ENCODE assay signal across 14 cellular contexts in genomic region chr21:46111857-46112730, GRCh38. TPM values are rescaled to one million over a fixed set of nuclear protein-coding genes. Genes with fewer than 3 reads are reported as not detected.
A peak's percentile ranks its signal among the peaks of the same experiment; 100 is the strongest.
DNase-seq lines count a peak whose midpoint lies in the region; ATAC-seq, FAIRE-seq and TF ChIP-seq lines count a peak whose summit lies in the region.
"Had no signal": no experiment of that assay in that cellular context is flagged by ENCODE, and none has a peak within 500 bp of the region (broad histone marks: within the 10 kb centered on the region; RNA-seq: fewer than 3 reads in every experiment).

No MANE protein-coding gene starts in this region.

- CTCF ChIA-PET in IMR-90 (lab: Yijun Ruan, JAX) = no interaction called here

- H3K4me3 ChIP-seq in IMR-90 (ENCODE audit: insufficient read depth, low read depth, low read length) (no peak overlapping the region), psoas muscle (no peak overlapping the region)

- no peak overlapping the region for H2BK120ac ChIP-seq in IMR-90 (ENCODE audit: low read depth, low read length)

- no peak overlapping the region for H2AK5ac ChIP-seq in IMR-90 (ENCODE audit: low read depth, low read length)

- H3K23ac ChIP-seq in IMR-90 (ENCODE audit: low read depth, low read length) = no peak overlapping the region

- TF ChIP-seq RAD21 in IMR-90 (IDR thresholded peaks at IDR 0.05; ENCODE audit: low read length) = no peak

- H3K4me1 ChIP-seq in IMR-90 (ENCODE audit: control insufficient read depth, insufficient read depth, low read length) (peaks cover 2% of the 10 kb centered on the region; the same call in 1 of the 2 replicates), psoas muscle (no peaks in the 10 kb centered on the region)

- no peak for TF ChIP-seq POLR2A in IMR-90 (IDR thresholded peaks at IDR 0.05; ENCODE audit: low read depth, low read length)

- H3K27ac ChIP-seq in IMR-90 (ENCODE audit: insufficient read depth, low read length) (no peak overlapping the region), psoas muscle (no peak overlapping the region)

- no peak overlapping the region for H4K8ac ChIP-seq in IMR-90 (ENCODE audit: low read depth in 2 of 2, low read length in 2 of 2)

- H3K27me3 ChIP-seq in IMR-90 (ENCODE audit: control insufficient read depth, insufficient read depth, low read length) (no peaks in the 10 kb centered on the region), psoas muscle (ENCODE audit: insufficient read depth in 3 of 3, low read length in 2 of 3) (peaks cover 0 to 9% (median 2%) of the 10 kb centered on the region in 3 donors)

- H3K4ac ChIP-seq in IMR-90 (ENCODE audit: low read depth, low read length) = no peak overlapping the region

- no peak overlapping the region for H4K91ac ChIP-seq in IMR-90 (ENCODE audit: insufficient read depth, low read depth, low read length)

- H3K14ac ChIP-seq in IMR-90 (replicated peaks; ENCODE audit: low read depth, low read length) = no peak overlapping the region

- no peak overlapping the region for H2BK5ac ChIP-seq in IMR-90 (ENCODE audit: low read depth, low read length, poor library complexity, severe bottlenecking)

- intact Hi-C loops in IMR-90 (cut with micrococcal nuclease) = no loop called here
- intact Hi-C loops in left cardiac atrium (cut with DNase I) = no loop called here
- intact Hi-C loops in psoas muscle (cut with DNase I) = no loop called here

- TF ChIP-seq CTCF in D721Med (IDR thresholded peaks at IDR 0.05; ENCODE audit: insufficient read depth, missing control alignments) = no peak
- no peak for TF ChIP-seq CTCF in IMR-90 (conservative IDR thresholded peaks at IDR 0.05; ENCODE audit: low read depth, low read length)
- no peak for TF ChIP-seq CTCF in psoas muscle (IDR thresholded peaks at IDR 0.05)

- 98% methylated on average over 67 of the region's 69 CpGs; no CpG with 5 or more reads in 1 of the 2 experiments for WGBS in IMR-90 (ENCODE audit: extremely low coverage in 2 of 2, insufficient read length in 1 of 2), 2 experiments
- WGBS in psoas muscle, 3 donors = 94 to 97% (median 94%) methylated on average over 65 to 69 of the region's 69 CpGs

- H2BK15ac ChIP-seq in IMR-90 (ENCODE audit: low read depth, low read length) = no peak overlapping the region

- H3K18ac ChIP-seq in IMR-90 (ENCODE audit: low read depth, low read length) = no peak overlapping the region

- H2AK9ac ChIP-seq in IMR-90 (replicated peaks; ENCODE audit: low read depth, low read length, poor library complexity) = peak overlapping the region; percentile 25

- dilution Hi-C loops in IMR-90 (cut with HindIII; ENCODE audit: low sequenced_read_pairs, unreplicated experiment) = no loop called here

- peaks cover 24 to 72% of the 10 kb centered on the region in 2 experiments for H3K79me1 ChIP-seq in IMR-90 (ENCODE audit: low read depth in 1 of 2, low read length in 2 of 2)

- H3K36me3 ChIP-seq in IMR-90 (ENCODE audit: control insufficient read depth, insufficient read depth, low read length) (peaks cover 80% of the 10 kb centered on the region), psoas muscle (ENCODE audit: insufficient read depth in 1 of 2, low read depth in 1 of 2) (peaks cover 0 to 40% of the 10 kb centered on the region in 2 donors)

- in situ Hi-C loops in IMR-90 (cut with MboI; ENCODE audit: low sequenced_read_pairs) = no loop called here

- POLR2A ChIA-PET in IMR-90 (lab: Charles Lee; ENCODE audit: unreplicated experiment) = no interaction called here

- no peak overlapping the region for H2BK20ac ChIP-seq in IMR-90 (ENCODE audit: low read depth, low read length)

- peak; percentile 13 for DNase-seq in D721Med (ENCODE audit: insufficient read length, low spot score)
- no peak for DNase-seq in IMR-90
- peak; percentile 22 for DNase-seq in left cardiac atrium
- DNase-seq in psoas muscle = peak; percentile 15 to 49
- no peak for DNase-seq in DMS79 treated with DMSO at 0.1 percent for 48 hours (lab: John Stamatoyannopoulos, UW)
- no peak for DNase-seq in activated CD4-positive, alpha-beta T cell treated with anti-CD3 and anti-CD28 coated beads for 48 hours
- DNase-seq: activated CD4-positive, alpha-beta T cell treated with anti-CD3 and anti-CD28 coated beads, Interleukin-2, amount 50 U/mL, for 48 hours; amygdala; effector CD4-positive, alpha-beta T cell; nucleus accumbens; OCI-M1 had no signal

- peaks cover 89% of the 10 kb centered on the region for H4K20me1 ChIP-seq in IMR-90 (ENCODE audit: insufficient read depth, low read length)

- peaks cover 5% of the 10 kb centered on the region for H3K9me3 ChIP-seq in IMR-90 (ENCODE audit: control insufficient read depth, insufficient read depth, low read length)
- peaks cover 7% of the 10 kb centered on the region for H3K9me3 ChIP-seq in psoas muscle

- H3K9ac ChIP-seq in IMR-90 (ENCODE audit: low read depth, low read length) = no peak overlapping the region

- TSS peak; percentile 93 for BruUV-seq in IMR-90 (replicated peaks; lab: Mats Ljungman, UMichigan)

- no peak for FAIRE-seq in D721Med (lab: Jason Lieb, UNC)

- H3K4me2 ChIP-seq in IMR-90 (ENCODE audit: low read depth, low read length) = no peak overlapping the region

- ATAC-seq in IMR-90 (ENCODE audit: low read depth) (no peak), left cardiac atrium (no peak), psoas muscle (no peak), GM18520 (IDR thresholded peaks at IDR 0.05; ENCODE audit: unreplicated experiment) (no peak)
- ATAC-seq: stimulated activated naive CD8-positive, alpha-beta T cell treated with anti-CD3 and anti-CD28 coated beads, Interleukin-15, amount 100 ng/mL, for 72 hours had no signal

- no peak overlapping the region for H4K5ac ChIP-seq in IMR-90 (ENCODE audit: low read depth, low read length)

- no peak overlapping the region for H3K56ac ChIP-seq in IMR-90 (ENCODE audit: extremely low read depth, insufficient read depth, low read length)

- peaks cover 5% of the 10 kb centered on the region; the same call in 1 of the 2 replicates for H3K9me1 ChIP-seq in IMR-90 (ENCODE audit: insufficient read depth, low read length)

- H2AFZ ChIP-seq in IMR-90 (replicated peaks; ENCODE audit: low read length, poor library complexity) = peak overlapping the region; percentile 63

TF ChIP-seq in IMR-90, 13 proteins besides CTCF, POLR2A, EP300 and RAD21:
- TF ChIP-seq USF2 (IDR thresholded peaks at IDR 0.05; ENCODE audit: low read depth, low read length) = 0 out of 2 replicates have a peak, but pooled peaks have one; percentile 8
- TF ChIP-seq, protein P1, sequence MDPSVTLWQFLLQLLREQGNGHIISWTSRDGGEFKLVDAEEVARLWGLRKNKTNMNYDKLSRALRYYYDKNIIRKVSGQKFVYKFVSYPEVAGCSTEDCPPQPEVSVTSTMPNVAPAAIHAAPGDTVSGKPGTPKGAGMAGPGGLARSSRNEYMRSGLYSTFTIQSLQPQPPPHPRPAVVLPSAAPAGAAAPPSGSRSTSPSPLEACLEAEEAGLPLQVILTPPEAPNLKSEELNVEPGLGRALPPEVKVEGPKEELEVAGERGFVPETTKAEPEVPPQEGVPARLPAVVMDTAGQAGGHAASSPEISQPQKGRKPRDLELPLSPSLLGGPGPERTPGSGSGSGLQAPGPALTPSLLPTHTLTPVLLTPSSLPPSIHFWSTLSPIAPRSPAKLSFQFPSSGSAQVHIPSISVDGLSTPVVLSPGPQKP (IDR thresholded peaks at IDR 0.05; ENCODE audit: borderline replicate concordance, low read depth, low read length) = no peak

RNA-seq across cellular contexts. Expression of gene COL6A2, which starts 14.2 kb away (rescaled TPM):
- total RNA-seq in IMR-90 (2012; rRNA removed) (208 and 222 TPM in 2 replicates), left cardiac atrium (100 to 1,000 TPM; 330 to 350 TPM), psoas muscle (100 to 1,000 TPM in 2 of 4 donors, 10 to 100 TPM in 2; 56.2 to 122 (median 90.4) TPM)
- polyA plus RNA-seq in IMR-90 (2012; rRNA removed) (1,065 and 1,165 TPM in 2 replicates), psoas muscle (10 to 100 TPM; 29.8 to 58.8 (median 47.1) TPM)
- polyA plus RNA-seq in IMR-90 (2012; cell fraction: cytosol; rRNA removed) = 753 and 1,846 TPM in 2 replicates
- polyA plus RNA-seq in IMR-90 (2012; cell fraction: nucleus; rRNA removed; ENCODE audit: low replicate concordance) = 2,830 and 5,552 TPM in 2 replicates

RNA-seq across cellular contexts. Expression of gene FTCD, which starts 43.3 kb away (rescaled TPM):
- total RNA-seq in IMR-90 (2012; rRNA removed) = not detected in 2 replicates
- 0.19 and 0.55 TPM in 2 replicates for polyA plus RNA-seq in IMR-90 (2012; rRNA removed)
- polyA plus RNA-seq in IMR-90 (2012; cell fraction: cytosol; rRNA removed) = 0.16 and 0.28 TPM in 2 replicates
- polyA plus RNA-seq in IMR-90 (2012; cell fraction: nucleus; rRNA removed; ENCODE audit: low replicate concordance) = 2.0 and 4.9 TPM in 2 replicates
- 1 to 10 TPM in 1 of 2 donors, under 1 TPM in 1; 0.68 to 1.6 TPM for total RNA-seq in left cardiac atrium
- total RNA-seq in psoas muscle = 1 to 10 TPM in 1 of 4 donors, under 1 TPM in 1, not detected in 2; 0.16 to 2.0 TPM
- polyA plus RNA-seq in psoas muscle = under 1 TPM in 2 of 3 donors, not detected in 1; 0.03 to 0.09 TPM
- total RNA-seq: M059J had no signal

Comparison
In these comparisons a context has a peak if more than half of its experiments do, and no peak if none do; other contexts are left out.
1. DNase-seq: peak in D721Med (single experiment), left cardiac atrium (single experiment) and psoas muscle (2 of 2); none in IMR-90 (single experiment), DMS79 treated with DMSO at 0.1 percent for 48 hours (single experiment) and activated CD4-positive, alpha-beta T cell treated with anti-CD3 and anti-CD28 coated beads for 48 hours (single experiment).